ENCODE assay signal across 19 cellular contexts in the genomic region with DNA sequence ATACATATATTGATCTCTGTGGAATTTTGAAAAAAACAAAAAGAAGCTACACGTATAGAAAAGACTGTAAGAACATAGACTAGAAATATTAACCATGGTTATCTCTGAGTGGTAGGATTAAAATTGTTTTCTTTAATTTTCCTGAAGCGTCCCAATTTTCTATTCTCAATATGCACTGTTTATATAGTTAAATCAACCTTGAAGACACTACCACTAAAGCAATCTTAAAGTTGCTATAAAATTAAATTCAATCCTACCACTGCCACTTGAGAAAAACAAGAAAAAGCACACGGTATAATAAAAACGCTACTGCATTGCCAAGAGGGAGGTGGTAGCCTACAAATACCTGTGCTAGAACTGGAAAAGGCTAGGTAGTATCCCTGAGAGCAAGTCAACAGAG.
"Had no signal": no experiment of that assay in that cellular context is flagged by ENCODE, and none has a peak within 500 bp of the region (broad histone marks: within the 10 kb centered on the region; RNA-seq: fewer than 3 reads in every experiment).

No MANE protein-coding gene starts in this region.

- H3K36me3 ChIP-seq: uterus had no signal

- ATAC-seq: effector memory CD8-positive, alpha-beta T cell; left colon; stimulated activated naive B cell treated with anti-CD40 and anti-IgM and Interleukin-4, amounts not matched to agents 10 μg/mL and 1 μg/mL and 100 μg/mL, for 72 hours had no signal

- DNase-seq: activated CD4-positive, alpha-beta T cell treated with anti-CD3 and anti-CD28 coated beads, Interleukin-2, amount 50 U/mL, for 48 hours; activated CD4-positive, CD25-positive, alpha-beta regulatory T cell treated with anti-CD3 and anti-CD28 coated beads, Interleukin-2, amount 50 U/mL, for 72 hours; activated gamma-delta T cell; activated T-cell treated with anti-CD3 and anti-CD28 coated beads, Interleukin-2, amount 50 U/mL, for 48 hours; aorta; cerebellar nuclear complex; dermis blood vessel endothelial cell; effector memory CD8-positive, alpha-beta T cell; head of caudate nucleus; left colon; occipital lobe; stimulated activated CD4-positive, alpha-beta T cell treated with anti-CD3 and anti-CD28 coated beads, Interleukin-4, amount 100 ng/mL, for 1 hour; stimulated activated naive B cell treated with anti-CD40 and anti-IgM and Interleukin-4, amounts not matched to agents 10 μg/mL and 1 μg/mL and 100 μg/mL, for 72 hours; substantia nigra; uterus had no signal

- H3K27ac Mint-ChIP-seq: progenitor cell of endocrine pancreas; stimulated activated naive B cell treated with anti-CD40 and anti-IgM and Interleukin-4, amounts not matched to agents 10 μg/mL and 1 μg/mL and 100 μg/mL, for 72 hours had no signal

- H3K27me3 Mint-ChIP-seq: effector memory CD8-positive, alpha-beta T cell; progenitor cell of endocrine pancreas; stimulated activated naive B cell treated with anti-CD40 and anti-IgM and Interleukin-4, amounts not matched to agents 10 μg/mL and 1 μg/mL and 100 μg/mL, for 72 hours had no signal

- H3K9me3 ChIP-seq: right atrium auricular region, tibial nerve, uterus had no signal

- H3K27ac ChIP-seq: right atrium auricular region, tibial nerve, uterus had no signal

- H3K4me3 Mint-ChIP-seq: effector memory CD8-positive, alpha-beta T cell; stimulated activated naive B cell treated with anti-CD40 and anti-IgM and Interleukin-4, amounts not matched to agents 10 μg/mL and 1 μg/mL and 100 μg/mL, for 72 hours had no signal

- H3K9me3 Mint-ChIP-seq: effector memory CD8-positive, alpha-beta T cell; stimulated activated naive B cell treated with anti-CD40 and anti-IgM and Interleukin-4, amounts not matched to agents 10 μg/mL and 1 μg/mL and 100 μg/mL, for 72 hours had no signal

- H3K4me3 ChIP-seq: lung, right atrium auricular region, tibial nerve, uterus had no signal
